ENCODE assay signal across 8 cellular contexts in the genomic region with DNA sequence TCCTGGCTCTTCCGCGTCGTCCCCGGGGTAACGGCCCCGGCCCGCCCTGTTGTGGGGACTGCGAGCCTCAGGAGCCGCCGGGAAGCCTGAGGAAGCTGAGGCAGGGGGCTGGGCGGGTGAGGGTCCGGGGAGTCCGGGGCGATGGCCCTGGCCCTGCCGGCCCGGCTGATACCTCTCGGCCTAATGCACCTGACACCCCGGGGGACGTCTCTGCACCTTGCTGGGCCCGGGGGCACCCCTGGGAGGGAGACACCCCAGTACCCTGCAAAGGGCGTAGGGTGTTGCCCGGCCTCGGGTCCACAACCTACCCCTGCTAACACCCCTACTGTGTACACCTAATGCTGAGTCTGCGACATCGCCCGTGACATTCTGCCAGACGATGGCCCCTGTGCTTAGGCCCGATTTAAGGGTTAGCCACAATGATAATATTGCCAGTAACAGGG. TPM values are rescaled to one million over a fixed set of nuclear protein-coding genes. Genes with fewer than 3 reads are reported as not detected.
DNase-seq lines count a peak whose midpoint lies in the region; ATAC-seq and TF ChIP-seq lines count a peak whose summit lies in the region.

No MANE protein-coding gene starts in this region.

- peak; percentile 3 for ATAC-seq in GM21447 (IDR thresholded peaks at IDR 0.05; ENCODE audit: unreplicated experiment)

- peak overlapping the region; percentile 55 for H3K9ac ChIP-seq in endodermal cell (ENCODE audit: extremely low read depth, low read length, poor library complexity, severe bottlenecking)

- DNase-seq in AG04450 (ENCODE audit: low read depth, low spot score) (no peak), MG63 (no peak), endodermal cell (no peak), superior temporal gyrus (ENCODE audit: extremely low spot score) (no peak), GM10266 (ENCODE audit: extremely low spot score) (no peak), NCI-H446 (lab: John Stamatoyannopoulos, UW) (no peak)

- TF ChIP-seq CTCF in AG04450 (IDR thresholded peaks at IDR 0.05; ENCODE audit: low read depth, low read length) (no peak), endodermal cell (conservative IDR thresholded peaks at IDR 0.05) (no peak), GM10266 (IDR thresholded peaks at IDR 0.05; ENCODE audit: control insufficient read depth, insufficient read depth, low read depth, missing control alignments) (no peak)

- CTCF ChIA-PET in AG04450 (lab: Charles Lee) = interaction anchor here (0.8 to 1.5 kb wide), 4 partner anchors 8 to 415 kb away, joined by 3 to 7 read pairs (median 5); no protein-coding TSS in a partner anchor

- H2AFZ ChIP-seq in neuron (ENCODE audit: low read depth, low read length) = peak overlapping the region; percentile 35

- H3K9me3 ChIP-seq in AG04450 (ENCODE audit: control insufficient read depth, insufficient read depth, low read length) = no peaks in the 10 kb centered on the region; the same call in 1 of the 2 replicates
- no peaks in the 10 kb centered on the region for H3K9me3 ChIP-seq in MG63
- no peaks in the 10 kb centered on the region for H3K9me3 ChIP-seq in endodermal cell (ENCODE audit: control insufficient read depth, low read length)
- H3K9me3 ChIP-seq in neuron (ENCODE audit: low read length) = no peaks in the 10 kb centered on the region

- peaks cover 5% of the 10 kb centered on the region for H3K4me1 ChIP-seq in endodermal cell (ENCODE audit: control insufficient read depth, insufficient read depth, low read length)
- H3K4me1 ChIP-seq in neuron (ENCODE audit: insufficient read depth, low read length) = peaks cover 17% of the 10 kb centered on the region

- no peaks in the 10 kb centered on the region for H3K27me3 Mint-ChIP-seq in endodermal cell (ENCODE audit: insufficient read depth)

- peak overlapping the region; percentile 74 for H3K4me3 Mint-ChIP-seq in endodermal cell

- 3 to 4% methylated on average over 16 to 28 of the region's 28 CpGs for WGBS in endodermal cell (ENCODE audit: insufficient coverage in 1 of 2, insufficient read length in 1 of 2), 2 experiments

- POLR2A ChIA-PET in AG04450 (lab: Yijun Ruan, JAX) = no interaction called here

- H3K27me3 ChIP-seq in AG04450 (ENCODE audit: control insufficient read depth, insufficient read depth, low read length) (no peaks in the 10 kb centered on the region), MG63 (no peaks in the 10 kb centered on the region), endodermal cell (ENCODE audit: control insufficient read depth, insufficient read depth, low read length, poor library complexity, severe bottlenecking) (no peaks in the 10 kb centered on the region), neuron (ENCODE audit: insufficient read depth, low read length) (no peaks in the 10 kb centered on the region)

- H3K4me3 ChIP-seq in AG04450 (ENCODE audit: low read depth, low read length) (peak overlapping the region; percentile 84), MG63 (peak overlapping the region; percentile 75), endodermal cell (ENCODE audit: low read length) (peak overlapping the region; percentile 96), neuron (ENCODE audit: low read length) (peak overlapping the region; percentile 70)

- peaks cover 23% of the 10 kb centered on the region for H3K36me3 Mint-ChIP-seq in endodermal cell (ENCODE audit: low read depth)

- no peak overlapping the region for H3K27ac Mint-ChIP-seq in endodermal cell

- H3K4me1 Mint-ChIP-seq in endodermal cell = peaks cover 4% of the 10 kb centered on the region

- H3K9me3 Mint-ChIP-seq in endodermal cell = no peaks in the 10 kb centered on the region

- H3K27ac ChIP-seq in AG04450 (ENCODE audit: low read depth, low read length) = no peak overlapping the region
- no peak overlapping the region for H3K27ac ChIP-seq in endodermal cell (ENCODE audit: low read depth, low read length)

- H3K36me3 ChIP-seq in MG63 (peaks cover 39% of the 10 kb centered on the region), endodermal cell (ENCODE audit: control insufficient read depth, insufficient read depth, low read length) (peaks cover 28% of the 10 kb centered on the region), neuron (ENCODE audit: insufficient read depth, low read length) (peaks cover 27% of the 10 kb centered on the region)

RNA-seq across cellular contexts. Expression of a gene that starts 0.4 kb away (rescaled TPM):
- polyA plus RNA-seq in AG04450 (2011; rRNA removed) = 33.6 and 42.7 TPM in 2 replicates
- polyA minus RNA-seq in AG04450 (2011; rRNA and poly(A)+ RNA removed) = 13.5 and 19.1 TPM in 2 replicates
- 218 and 273 TPM in 2 replicates for total RNA-seq in MG63 (2014; rRNA removed; shearing (Covaris generic); ENCODE audit: low replicate concordance)
- total RNA-seq in endodermal cell = 100 to 1,000 TPM in 1 of 2 donors, 10 to 100 TPM in 1; 92.4 to 101 TPM
- 84.6 TPM for polyA plus RNA-seq in endodermal cell (2013, experiment 1 of 2)
- 87.0 TPM for polyA plus RNA-seq in endodermal cell (2013, experiment 2 of 2)

RNA-seq across cellular contexts. Expression of a gene that starts 7.8 kb away (rescaled TPM):
- polyA plus RNA-seq in AG04450 (2011; rRNA removed) = 591 and 734 TPM in 2 replicates
- polyA minus RNA-seq in AG04450 (2011; rRNA and poly(A)+ RNA removed) = 75.3 and 86.5 TPM in 2 replicates
- total RNA-seq in MG63 (2014; rRNA removed; shearing (Covaris generic); ENCODE audit: low replicate concordance) = 237 and 851 TPM in 2 replicates
- 100 to 1,000 TPM; 415 to 506 TPM for total RNA-seq in endodermal cell
- polyA plus RNA-seq in endodermal cell (2013, experiment 1 of 2) = 627 TPM
- polyA plus RNA-seq in endodermal cell (2013, experiment 2 of 2) = 623 TPM

RNA-seq across cellular contexts. Expression of a gene that starts 16.6 kb away (rescaled TPM):
- 23.6 and 28.6 TPM in 2 replicates for polyA plus RNA-seq in AG04450 (2011; rRNA removed)
- polyA minus RNA-seq in AG04450 (2011; rRNA and poly(A)+ RNA removed) = 9.6 and 13.5 TPM in 2 replicates
- 23.6 and 41.2 TPM in 2 replicates for total RNA-seq in MG63 (2014; rRNA removed; shearing (Covaris generic); ENCODE audit: low replicate concordance)
- total RNA-seq in endodermal cell = 10 to 100 TPM; 28.3 to 28.8 TPM
- polyA plus RNA-seq in endodermal cell (2013, experiment 1 of 2) = 27.8 TPM
- 26.3 TPM for polyA plus RNA-seq in endodermal cell (2013, experiment 2 of 2)
